Comparison of ENCODE assay signal across 9 cellular contexts in genomic region chr15:78007965-78008886, GRCh38.
DNase-seq lines count a peak whose midpoint lies in the region; ATAC-seq and TF ChIP-seq lines count a peak whose summit lies in the region.
"Had no signal": no experiment of that assay in that cellular context is flagged by ENCODE, and none has a peak within 500 bp of the region (broad histone marks: within the 10 kb centered on the region; RNA-seq: fewer than 3 reads in every experiment).

No MANE protein-coding gene starts in this region.

- H3K27me3 ChIP-seq in CD4-positive, CD25-positive, alpha-beta regulatory T cell (ENCODE audit: control insufficient read depth, insufficient read depth, low read length) = no peaks in the 10 kb centered on the region
- H3K27me3 ChIP-seq in ovary = no peaks in the 10 kb centered on the region

- TF ChIP-seq CTCF in foreskin fibroblast (IDR thresholded peaks at IDR 0.05; ENCODE audit: low read depth, low read length) (no peak), ovary (IDR thresholded peaks at IDR 0.05) (no peak)

- H3K9me3 ChIP-seq in CD4-positive, CD25-positive, alpha-beta regulatory T cell (ENCODE audit: control insufficient read depth in 2 of 2, low read length in 2 of 2) = no peaks in the 10 kb centered on the region
- H3K9me3 ChIP-seq in ovary = no peaks in the 10 kb centered on the region

- no peak overlapping the region for H3K4me3 ChIP-seq in CD4-positive, CD25-positive, alpha-beta regulatory T cell (ENCODE audit: low read depth, low read length)
- H3K4me3 ChIP-seq in foreskin fibroblast (ENCODE audit: low read depth in 1 of 2, low read length in 2 of 2) (no peak overlapping the region), ovary (no peak overlapping the region)

- no peak overlapping the region for H3K4me3 Mint-ChIP-seq in CD4-positive, CD25-positive, alpha-beta regulatory T cell

- peaks cover 86% of the 10 kb centered on the region for H3K36me3 ChIP-seq in CD4-positive, CD25-positive, alpha-beta regulatory T cell (ENCODE audit: control insufficient read depth, insufficient read depth, low read length)
- no peaks in the 10 kb centered on the region for H3K36me3 ChIP-seq in ovary

- H3K4me1 Mint-ChIP-seq in CD4-positive, CD25-positive, alpha-beta regulatory T cell = peaks cover 4 to 31% (median 20%) of the 10 kb centered on the region in 4 donors

- DNase-seq in CD4-positive, CD25-positive, alpha-beta regulatory T cell = no peak
- peak; percentile 89 for DNase-seq in RPMI7951 (ENCODE audit: low read depth)
- peak; percentile 81 to 95 for DNase-seq in foreskin fibroblast
- DNase-seq in ovary = peak; percentile 83 to 92 (median 88)
- no peak for DNase-seq in T-helper 2 cell
- DNase-seq in COLO668 (lab: John Stamatoyannopoulos, UW; ENCODE audit: unreplicated experiment) = no peak
- no peak for DNase-seq in NCI-H1092 (lab: John Stamatoyannopoulos, UW)
- DNase-seq: NCI-H774 had no signal

- no peaks in the 10 kb centered on the region for H3K4me1 ChIP-seq in CD4-positive, CD25-positive, alpha-beta regulatory T cell (ENCODE audit: control insufficient read depth, insufficient read depth, low read length, poor library complexity, severe bottlenecking)
- peaks cover 24% of the 10 kb centered on the region for H3K4me1 ChIP-seq in ovary (ENCODE audit: insufficient read depth)

- no peak for TF ChIP-seq EP300 in ovary (IDR thresholded peaks at IDR 0.05)

- 42 to 52% (median 45%) methylated on average over 17 of the region's 17 CpGs for WGBS in ovary, 3 donors

- H3K27ac ChIP-seq in CD4-positive, CD25-positive, alpha-beta regulatory T cell (ENCODE audit: insufficient read depth, low read length, poor library complexity, severe bottlenecking) = no peak overlapping the region
- peak overlapping the region; percentile 17 to 26 for H3K27ac ChIP-seq in ovary

- intact Hi-C loops in ovary (cut with DNase I) = loop anchor here in 2 of 4 donors (5.0 to 10.0 kb wide), 2 partner anchors 67 to 69 kb away; partner anchors contain the start of gene TBC1D2B (in 2 of the 2)

- H3K9me3 Mint-ChIP-seq in CD4-positive, CD25-positive, alpha-beta regulatory T cell = no peaks in the 10 kb centered on the region

- ATAC-seq in CD4-positive, CD25-positive, alpha-beta regulatory T cell (ENCODE audit: low read depth in 2 of 2) = no peak
- ATAC-seq in GM18520 (IDR thresholded peaks at IDR 0.05; ENCODE audit: unreplicated experiment) = no peak

- H3K27ac Mint-ChIP-seq in CD4-positive, CD25-positive, alpha-beta regulatory T cell = peak overlapping the region in 2 of 3 donors; percentile 78 to 79

- peaks cover 41% of the 10 kb centered on the region for H3K36me3 Mint-ChIP-seq in CD4-positive, CD25-positive, alpha-beta regulatory T cell

- H3K27me3 Mint-ChIP-seq in CD4-positive, CD25-positive, alpha-beta regulatory T cell = no peaks in the 10 kb centered on the region

- TF ChIP-seq POLR2A in ovary (IDR thresholded peaks at IDR 0.05) = no peak

Comparison
In these comparisons a context has a peak if more than half of its experiments do, and no peak if none do; other contexts are left out.
1. DNase-seq: peak in RPMI7951 (single experiment), foreskin fibroblast (2 of 2) and ovary (5 of 5); none in CD4-positive, CD25-positive, alpha-beta regulatory T cell (0 of 3), T-helper 2 cell (0 of 5), COLO668 (single experiment) and NCI-H1092 (single experiment).